ENCODE assay signal across 21 cellular contexts in the genomic region with DNA sequence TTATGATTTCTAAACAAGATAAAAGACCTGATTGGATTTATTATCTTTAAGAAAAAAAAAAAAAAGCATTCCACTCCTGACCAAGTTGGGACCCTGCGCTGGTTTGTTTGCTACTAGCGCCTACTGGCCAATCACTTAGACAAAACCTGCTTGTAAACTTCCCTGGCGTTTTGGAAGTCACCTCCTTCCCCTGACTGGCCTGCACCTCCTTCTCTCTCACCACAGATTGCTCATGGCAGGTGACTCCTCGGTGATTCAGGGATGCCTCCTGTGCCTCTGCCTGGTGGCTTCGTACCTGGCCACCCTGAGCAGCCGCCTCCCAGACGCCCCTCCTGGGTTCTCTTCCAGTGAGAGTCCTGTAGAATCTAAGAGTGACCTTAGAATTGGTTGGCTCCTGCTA.
DNase-seq lines count a peak whose midpoint lies in the region; ATAC-seq, FAIRE-seq and TF ChIP-seq lines count a peak whose summit lies in the region.
"Had no signal": no experiment of that assay in that cellular context is flagged by ENCODE, and none has a peak within 500 bp of the region (broad histone marks: within the 10 kb centered on the region; RNA-seq: fewer than 3 reads in every experiment).

No MANE protein-coding gene starts in this region.

- peak overlapping the region; percentile 52; the same call in 1 of the 2 replicates for H2AFZ ChIP-seq in GM23338

- no peaks in the 10 kb centered on the region for H3F3A ChIP-seq in GM23338 (replicated peaks; ENCODE audit: low read depth)

- no peak for DNase-seq in GM23338 (ENCODE audit: low spot score)
- DNase-seq in bronchial epithelial cell (ENCODE audit: low read depth) = peak; percentile 40
- peak; percentile 72 for DNase-seq in left kidney (ENCODE audit: low read depth, low spot score)
- DNase-seq in Right ventricle myocardium inferior (ENCODE audit: missing footprints) = no peak
- no peak for DNase-seq in ascending aorta (ENCODE audit: low spot score in 2 of 2)
- DNase-seq: BE2C; CD8-positive, alpha-beta T cell; COR-L47; DMS153; DND-41; GDM1 had no signal

- no peaks in the 10 kb centered on the region for H3K9me2 ChIP-seq in GM23338 (ENCODE audit: insufficient read depth)

- peaks cover 20% of the 10 kb centered on the region for H3K4me1 Mint-ChIP-seq in GM23338

- TF ChIP-seq CTCF in GM23338 (conservative IDR thresholded peaks at IDR 0.05; ENCODE audit: low read depth in 2 of 2) (no peak), bronchial epithelial cell (IDR thresholded peaks at IDR 0.05; ENCODE audit: insufficient read depth, low read length, severe bottlenecking) (no peak), ascending aorta (IDR thresholded peaks at IDR 0.05) (no peak)

- no peak overlapping the region for H3K4me2 ChIP-seq in GM23338

- H4K20me1 ChIP-seq in GM23338 (replicated peaks; ENCODE audit: insufficient read depth) = no peaks in the 10 kb centered on the region

- H3K4me1 ChIP-seq in GM23338 (ENCODE audit: insufficient read depth) (peaks cover 13% of the 10 kb centered on the region; the same call in 1 of the 2 replicates), ascending aorta (no peaks in the 10 kb centered on the region)
- H3K4me1 ChIP-seq: BE2C had no signal

- H3K27me3 Mint-ChIP-seq in GM23338 (ENCODE audit: insufficient read depth, low read depth, poor library complexity) = no peaks in the 10 kb centered on the region
- H3K27me3 Mint-ChIP-seq: IgD-negative memory B cell had no signal

- H3K79me2 ChIP-seq in GM23338 (replicated peaks; ENCODE audit: insufficient read depth) = no peaks in the 10 kb centered on the region

- no peak overlapping the region for H3K27ac Mint-ChIP-seq in GM23338
- H3K27ac Mint-ChIP-seq: CD14-positive monocyte; CD8-positive, alpha-beta T cell had no signal

- H3K27ac ChIP-seq in GM23338 (ENCODE audit: low read depth) (no peak overlapping the region), ascending aorta (no peak overlapping the region)

- H3K36me3 Mint-ChIP-seq in GM23338 (ENCODE audit: low read depth) = no peaks in the 10 kb centered on the region
- H3K36me3 Mint-ChIP-seq: CD14-positive monocyte; CD8-positive, alpha-beta T cell; IgD-negative memory B cell had no signal

- no peak overlapping the region for H3K4me3 Mint-ChIP-seq in GM23338
- H3K4me3 Mint-ChIP-seq: CD14-positive monocyte; CD8-positive, alpha-beta T cell; IgD-negative memory B cell had no signal

- H3K4me3 ChIP-seq in GM23338 = no peak overlapping the region
- no peak overlapping the region for H3K4me3 ChIP-seq in bronchial epithelial cell (ENCODE audit: low read depth, low read length)
- H3K4me3 ChIP-seq in ascending aorta = no peak overlapping the region

- no peak for FAIRE-seq in bronchial epithelial cell (lab: Jason Lieb, UNC)
- FAIRE-seq: A204.1, D721Med, GM12892, GM19239, H54 had no signal

- H3K36me3 ChIP-seq in GM23338 (ENCODE audit: insufficient read depth) = no peaks in the 10 kb centered on the region
- no peaks in the 10 kb centered on the region for H3K36me3 ChIP-seq in bronchial epithelial cell (ENCODE audit: control insufficient read depth, insufficient read depth, low read length)
- H3K36me3 ChIP-seq in ascending aorta = no peaks in the 10 kb centered on the region
- H3K36me3 ChIP-seq: BE2C had no signal

- intact Hi-C loops in Right ventricle myocardium inferior (cut with DNase I) (no loop called here), ascending aorta (cut with DNase I) (no loop called here)

- H3K9me3 ChIP-seq in ascending aorta = no peaks in the 10 kb centered on the region
- H3K9me3 ChIP-seq: BE2C had no signal

- H3K27me3 ChIP-seq in GM23338 (ENCODE audit: insufficient read depth) (no peaks in the 10 kb centered on the region), bronchial epithelial cell (ENCODE audit: control insufficient read depth, insufficient read depth, low read length) (no peaks in the 10 kb centered on the region), ascending aorta (no peaks in the 10 kb centered on the region)
- H3K27me3 ChIP-seq: BE2C had no signal

- ATAC-seq in GM23338 (no peak), esophagus mucosa (peak; percentile 81), HG03521 (IDR thresholded peaks at IDR 0.05; ENCODE audit: unreplicated experiment) (no peak), HG03442 (IDR thresholded peaks at IDR 0.05; ENCODE audit: unreplicated experiment) (no peak), Right ventricle myocardium inferior (no peak)
- ATAC-seq: CD8-positive, alpha-beta T cell had no signal

- no peaks in the 10 kb centered on the region for H3K9me3 Mint-ChIP-seq in GM23338
- H3K9me3 Mint-ChIP-seq: CD8-positive, alpha-beta T cell had no signal

TF ChIP-seq in GM23338, 12 proteins besides CTCF, POLR2A, EP300 and RAD21:
- TF ChIP-seq REST (IDR thresholded peaks at IDR 0.05; ENCODE audit: unreplicated experiment) (no peak), STAT1 (IDR thresholded peaks at IDR 0.05; ENCODE audit: unreplicated experiment) (no peak), ZNF331 (CRISPR knock-in tag; IDR thresholded peaks at IDR 0.05; ENCODE audit: low read depth) (no peak), CREB1 (CRISPR knock-in tag; IDR thresholded peaks at IDR 0.05; ENCODE audit: low read depth) (no peak), JUNB (IDR thresholded peaks at IDR 0.05; ENCODE audit: unreplicated experiment) (no peak), POLR2AphosphoS5 (IDR thresholded peaks at IDR 0.05; ENCODE audit: low read depth) (no peak), ZNF114 (CRISPR knock-in tag; IDR thresholded peaks at IDR 0.05) (no peak), EZH2phosphoT487 (IDR thresholded peaks at IDR 0.05; ENCODE audit: unreplicated experiment) (no peak)

Comparison
In these comparisons a context has a peak if more than half of its experiments do, and no peak if none do; other contexts are left out.
1. DNase-seq: peak in bronchial epithelial cell (single experiment) and left kidney (single experiment); none in GM23338 (single experiment), Right ventricle myocardium inferior (single experiment) and ascending aorta (0 of 2).